Comparison of ENCODE assay signal across 8 cellular contexts in genomic region chr18:34493566-34494358, GRCh38.
A peak's percentile ranks its signal among the peaks of the same experiment; 100 is the strongest.
DNase-seq lines count a peak whose midpoint lies in the region; ATAC-seq lines count a peak whose summit lies in the region.

No MANE protein-coding gene starts in this region.

- H3K4me1 ChIP-seq in right cardiac atrium (ENCODE audit: control insufficient read depth, insufficient read depth, low read length) = no peaks in the 10 kb centered on the region
- H3K4me1 ChIP-seq in rectal smooth muscle tissue (ENCODE audit: control insufficient read depth, insufficient read depth, low read length) = peaks cover 2% of the 10 kb centered on the region

- peaks cover 4% of the 10 kb centered on the region for H3K4me1 Mint-ChIP-seq in activated naive CD8-positive, alpha-beta T cell treated with anti-CD3 and anti-CD28 coated beads, Interleukin-2, amount 50 U/mL, for 24 hours

- H3K27ac ChIP-seq in right cardiac atrium (ENCODE audit: low read length) = peak overlapping the region; percentile 90
- peak overlapping the region; percentile 74 for H3K27ac ChIP-seq in rectal smooth muscle tissue (ENCODE audit: low read depth, low read length)

- no peaks in the 10 kb centered on the region for H3K36me3 Mint-ChIP-seq in activated naive CD8-positive, alpha-beta T cell treated with anti-CD3 and anti-CD28 coated beads, Interleukin-2, amount 50 U/mL, for 24 hours (ENCODE audit: low read depth)

- no peaks in the 10 kb centered on the region for H3K36me3 ChIP-seq in rectal smooth muscle tissue (ENCODE audit: control insufficient read depth, insufficient read depth, low read length)

- H3K4me3 ChIP-seq in right cardiac atrium (ENCODE audit: low read length) = peak overlapping the region; percentile 82
- peak overlapping the region; percentile 74 for H3K4me3 ChIP-seq in rectal smooth muscle tissue (ENCODE audit: low read length)

- H3K9me3 ChIP-seq in right cardiac atrium (ENCODE audit: control insufficient read depth, low read length) = no peaks in the 10 kb centered on the region

- no peaks in the 10 kb centered on the region for H3K9me3 Mint-ChIP-seq in activated naive CD8-positive, alpha-beta T cell treated with anti-CD3 and anti-CD28 coated beads, Interleukin-2, amount 50 U/mL, for 24 hours

- intact Hi-C loops in right cardiac atrium (cut with DNase I) = loop anchor here in 1 of 4 donors (5.0 kb wide), 1 partner anchor 154 kb away; no protein-coding TSS in a partner anchor

- 1% methylated on average over 101 of the region's 101 CpGs for WGBS in right cardiac atrium

- H3K4me3 Mint-ChIP-seq in activated naive CD8-positive, alpha-beta T cell treated with anti-CD3 and anti-CD28 coated beads, Interleukin-2, amount 50 U/mL, for 24 hours = no peak overlapping the region

- DNase-seq in DMS53 (lab: John Stamatoyannopoulos, UW) (peak; percentile 87), HT1080 (ENCODE audit: low read depth) (peak; percentile 18), right cardiac atrium (peak; percentile 24 to 63 (median 62)), HT-29 (ENCODE audit: low spot score) (no peak)
- DNase-seq in activated naive CD8-positive, alpha-beta T cell treated with anti-CD3 and anti-CD28 coated beads, Interleukin-2, amount 50 U/mL, for 24 hours = peak; percentile 11
- DNase-seq in stimulated activated CD4-positive, alpha-beta T cell treated with anti-CD3 and anti-CD28 coated beads, Interleukin-2, amount 100 ng/mL, for 48 hours = no peak

- H3K9ac ChIP-seq in rectal smooth muscle tissue (ENCODE audit: low read length) = no peak overlapping the region

- no peaks in the 10 kb centered on the region for H3K27me3 ChIP-seq in right cardiac atrium (ENCODE audit: control insufficient read depth, insufficient read depth)
- no peaks in the 10 kb centered on the region for H3K27me3 ChIP-seq in rectal smooth muscle tissue (ENCODE audit: control insufficient read depth, insufficient read depth, low read length)

- peaks cover 36% of the 10 kb centered on the region for H3K27me3 Mint-ChIP-seq in activated naive CD8-positive, alpha-beta T cell treated with anti-CD3 and anti-CD28 coated beads, Interleukin-2, amount 50 U/mL, for 24 hours

- H3K27ac Mint-ChIP-seq in activated naive CD8-positive, alpha-beta T cell treated with anti-CD3 and anti-CD28 coated beads, Interleukin-2, amount 50 U/mL, for 24 hours = no peak overlapping the region

- peak; percentile 49 for ATAC-seq in GM19467 (IDR thresholded peaks at IDR 0.05; ENCODE audit: unreplicated experiment)
- ATAC-seq in activated naive CD8-positive, alpha-beta T cell treated with anti-CD3 and anti-CD28 coated beads, Interleukin-2, amount 50 U/mL, for 24 hours = peak; percentile 65
- peak; percentile 68 to 77 for ATAC-seq in right cardiac atrium

Comparison
In these comparisons a context has a peak if more than half of its experiments do, and no peak if none do; other contexts are left out.
1. DNase-seq: peak in DMS53 (single experiment), HT1080 (single experiment), activated naive CD8-positive, alpha-beta T cell treated with anti-CD3 and anti-CD28 coated beads, Interleukin-2, amount 50 U/mL, for 24 hours (single experiment) and right cardiac atrium (3 of 3); none in HT-29 (single experiment) and stimulated activated CD4-positive, alpha-beta T cell treated with anti-CD3 and anti-CD28 coated beads, Interleukin-2, amount 100 ng/mL, for 48 hours (0 of 2).
2. Peak in every context shown above with its lines, with median percentiles within 50 percentile points of each other: ATAC-seq.